1 cellular context compared by ENCODE assay signal in genomic region chr16:13390093-13390985, GRCh38.
TF ChIP-seq lines count a peak whose summit lies in the region.

No MANE protein-coding gene starts in this region.

TF ChIP-seq in GM12878, 131 proteins besides CTCF, POLR2A, EP300 and RAD21 (continued from another document and continues in another):
- peak; percentile 40 for TF ChIP-seq CUX1 (IDR thresholded peaks at IDR 0.05; ENCODE audit: insufficient replicate concordance, low read depth, low read length)
- peak; percentile 59; the same call in 1 of the 2 replicates for TF ChIP-seq HDGF (IDR thresholded peaks at IDR 0.05)
- 0 out of 2 replicates have a peak, but pooled peaks have one; percentile 51 for TF ChIP-seq DPF2 (IDR thresholded peaks at IDR 0.05)
- TF ChIP-seq BCLAF1 (IDR thresholded peaks at IDR 0.05), result no peak
- TF ChIP-seq RELA (IDR thresholded peaks at IDR 0.05; ENCODE audit: borderline replicate concordance, partially characterized antibody), result no peak
- peak; percentile 31 for TF ChIP-seq E2F8 (IDR thresholded peaks at IDR 0.05; ENCODE audit: low read depth, partially characterized antibody)
- peak; percentile 47 for TF ChIP-seq NR2F1 (conservative IDR thresholded peaks at IDR 0.05)
- TF ChIP-seq RB1 (IDR thresholded peaks at IDR 0.05; ENCODE audit: borderline replicate concordance), result 0 out of 2 replicates have a peak, but pooled peaks have one; percentile 36
- TF ChIP-seq EZH2 (IDR thresholded peaks at IDR 0.05; ENCODE audit: borderline replicate concordance, control insufficient read depth, low read depth, low read length), result no peak
- TF ChIP-seq TCF3 (IDR thresholded peaks at IDR 0.05; ENCODE audit: borderline replicate concordance, insufficient read depth, low read depth, low read length), result no peak
- no peak for TF ChIP-seq YBX1 (IDR thresholded peaks at IDR 0.05)
- peak; percentile 100 for TF ChIP-seq PAX8 (IDR thresholded peaks at IDR 0.05)
- no peak for TF ChIP-seq E4F1 (IDR thresholded peaks at IDR 0.05; ENCODE audit: borderline replicate concordance, partially characterized antibody)
- TF ChIP-seq NFXL1 (IDR thresholded peaks at IDR 0.05; ENCODE audit: borderline replicate concordance), result no peak
- TF ChIP-seq SMARCA5 (IDR thresholded peaks at IDR 0.05), result peak; percentile 75
- peak; percentile 64 for TF ChIP-seq SMAD5 (IDR thresholded peaks at IDR 0.05; ENCODE audit: low read depth)
- peak; percentile 88 for TF ChIP-seq ATF7 (IDR thresholded peaks at IDR 0.05; ENCODE audit: low read depth)
- peak; percentile 61; the same call in 1 of the 2 replicates for TF ChIP-seq POLR2AphosphoS5 (IDR thresholded peaks at IDR 0.05; ENCODE audit: low read length)
- TF ChIP-seq PRDM15 (CRISPR knock-in tag; IDR thresholded peaks at IDR 0.05), result no peak
- TF ChIP-seq SIN3A (IDR thresholded peaks at IDR 0.05; ENCODE audit: low read depth, low read length), result no peak
- TF ChIP-seq BACH1 (IDR thresholded peaks at IDR 0.05; ENCODE audit: borderline replicate concordance), result peak; percentile 8; the same call in 1 of the 2 replicates
- TF ChIP-seq BHLHE40 (IDR thresholded peaks at IDR 0.05; ENCODE audit: borderline replicate concordance in 1 of 2, low read depth in 2 of 2, low read length in 1 of 2), result peak; percentile 95 to 97
- TF ChIP-seq NR2C1 (IDR thresholded peaks at IDR 0.05), result no peak
- no peak; the same call in 1 of the 2 replicates for TF ChIP-seq TBL1XR1 (IDR thresholded peaks at IDR 0.05; ENCODE audit: low read depth, low read length)
- TF ChIP-seq SRF (IDR thresholded peaks at IDR 0.05; ENCODE audit: low read depth in 2 of 2, low read length in 2 of 2), result no peak
- no peak for TF ChIP-seq EGR1 (IDR thresholded peaks at IDR 0.05; ENCODE audit: borderline replicate concordance in 1 of 2, low read depth in 2 of 2, low read length in 2 of 2)
- no peak for TF ChIP-seq ZBTB4 (CRISPR knock-in tag; IDR thresholded peaks at IDR 0.05)
- no peak for TF ChIP-seq EED (IDR thresholded peaks at IDR 0.05; ENCODE audit: low read depth)
- no peak for TF ChIP-seq SPI1 (IDR thresholded peaks at IDR 0.05; ENCODE audit: borderline replicate concordance, insufficient read depth, low read depth, low read length)
- TF ChIP-seq E2F4 (IDR thresholded peaks at IDR 0.05; ENCODE audit: low read depth, low read length), result no peak
- TF ChIP-seq RBBP5 (conservative IDR thresholded peaks at IDR 0.05), result no peak
- no peak for TF ChIP-seq ZNF24 (IDR thresholded peaks at IDR 0.05)
- 0 out of 2 replicates have a peak, but pooled peaks have one; percentile 30 for TF ChIP-seq GATAD2B (conservative IDR thresholded peaks at IDR 0.05; ENCODE audit: low read depth)
- peak; percentile 53 for TF ChIP-seq SP1 (IDR thresholded peaks at IDR 0.05; ENCODE audit: low read depth, low read length)
- TF ChIP-seq NFIC (IDR thresholded peaks at IDR 0.05; ENCODE audit: low read depth, low read length), result peak; percentile 89
- TF ChIP-seq SUZ12 (IDR thresholded peaks at IDR 0.05; ENCODE audit: unreplicated experiment), result no peak
- TF ChIP-seq MTA2 (IDR thresholded peaks at IDR 0.05; ENCODE audit: low read depth), result peak; percentile 68
- TF ChIP-seq POU2F2 (IDR thresholded peaks at IDR 0.05; ENCODE audit: borderline replicate concordance, low read depth, low read length), result no peak; the same call in 2 of the 3 replicates
- TF ChIP-seq RAD51 (IDR thresholded peaks at IDR 0.05), result no peak
- peak; percentile 38; the same call in 1 of the 2 replicates for TF ChIP-seq CHD2 (IDR thresholded peaks at IDR 0.05; ENCODE audit: borderline replicate concordance, low read depth, low read length)
- TF ChIP-seq CREB1 (IDR thresholded peaks at IDR 0.05; ENCODE audit: low read depth), result peak; percentile 68
